ENCODE assay signal across 13 cellular contexts in the genomic region with DNA sequence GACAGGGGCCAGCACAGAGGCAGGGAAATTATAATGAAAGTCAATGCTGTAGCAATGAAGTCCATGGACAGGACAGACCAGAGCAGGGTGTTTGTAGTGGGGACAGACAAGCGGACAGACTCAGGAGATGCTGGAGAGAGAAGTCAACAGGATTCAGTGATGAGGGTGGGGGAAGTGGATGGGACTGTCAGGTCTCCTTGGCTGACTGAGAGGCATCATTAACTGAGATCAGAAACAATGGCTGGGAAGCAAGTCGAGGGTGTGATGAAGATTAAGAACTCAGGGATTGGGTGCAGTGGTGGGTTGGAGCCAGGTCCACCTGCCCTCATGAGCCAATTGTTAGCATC. TPM values are rescaled to one million over a fixed set of nuclear protein-coding genes. Genes with fewer than 3 reads are reported as not detected.
DNase-seq lines count a peak whose midpoint lies in the region; ATAC-seq and TF ChIP-seq lines count a peak whose summit lies in the region.
"Had no signal": no experiment of that assay in that cellular context is flagged by ENCODE, and none has a peak within 500 bp of the region (broad histone marks: within the 10 kb centered on the region; RNA-seq: fewer than 3 reads in every experiment).

No MANE protein-coding gene starts in this region.

- H2AFZ ChIP-seq in OCI-LY7 (ENCODE audit: low read length): no peak overlapping the region

- no peaks in the 10 kb centered on the region for H3K9me2 ChIP-seq in OCI-LY7 (ENCODE audit: insufficient read depth, low read length)

- H3K4me1 ChIP-seq in HUES6 (ENCODE audit: control insufficient read depth, insufficient read depth, low read length) (no peaks in the 10 kb centered on the region), transverse colon (no peaks in the 10 kb centered on the region), OCI-LY7 (ENCODE audit: insufficient read depth, low read length, poor library complexity, severe bottlenecking) (peaks cover under 1% of the 10 kb centered on the region)
- H3K4me1 ChIP-seq in naive thymus-derived CD4-positive, alpha-beta T cell (ENCODE audit: control insufficient read depth in 2 of 2, insufficient read depth in 2 of 2, low read length in 2 of 2): peaks cover 0 to 5% of the 10 kb centered on the region in 2 donors
- H3K4me1 ChIP-seq: prostate gland had no signal

- in situ Hi-C loops in transverse colon (cut with MboI; ENCODE audit: low pct_ligation_motif_present in 1 of 4, low pct_unique_long_range_greater_than_20kb in 1 of 4, low sequenced_read_pairs in 3 of 4): no loop called here

- intact Hi-C loops in activated CD4-positive, alpha-beta T cell treated with anti-CD3 and anti-CD28 coated beads for 36 hours (cut with DNase I, micrococcal nuclease): no loop called here
- intact Hi-C loops in transverse colon (cut with DNase I; ENCODE audit: low total_unique reads) (no loop called here), OCI-LY7 (cut with micrococcal nuclease; ENCODE audit: unreplicated experiment) (no loop called here)
- intact Hi-C loops in naive thymus-derived CD4-positive, alpha-beta T cell (cut with micrococcal nuclease): no loop called here

- H3K4me2 ChIP-seq in OCI-LY7 (ENCODE audit: low read length): no peak overlapping the region

- H3K79me2 ChIP-seq in OCI-LY7 (ENCODE audit: insufficient read depth, low read depth, low read length): no peaks in the 10 kb centered on the region

- 79% methylated on average over 2 of the region's 2 CpGs; no CpG with 5 or more reads in 1 of the 2 donors for WGBS in transverse colon (ENCODE audit: low coverage in 1 of 2), 2 donors

- H3K27me3 ChIP-seq in HUES6 (ENCODE audit: control insufficient read depth, insufficient read depth, low read length) (no peaks in the 10 kb centered on the region), transverse colon (no peaks in the 10 kb centered on the region)
- no peaks in the 10 kb centered on the region for H3K27me3 ChIP-seq in naive thymus-derived CD4-positive, alpha-beta T cell (ENCODE audit: control insufficient read depth in 2 of 2, insufficient read depth in 2 of 2, low read length in 2 of 2)
- H3K27me3 ChIP-seq: heart right ventricle had no signal

- H4K20me1 ChIP-seq in OCI-LY7 (ENCODE audit: insufficient read depth, low read length): no peaks in the 10 kb centered on the region

- peaks cover 6% of the 10 kb centered on the region for H3K36me3 ChIP-seq in HUES6 (ENCODE audit: control insufficient read depth, insufficient read depth, low read length)
- H3K36me3 ChIP-seq in transverse colon: peaks cover 0 to 29% (median 7%) of the 10 kb centered on the region in 4 donors
- H3K36me3 ChIP-seq in OCI-LY7 (ENCODE audit: insufficient read depth, low read length): no peaks in the 10 kb centered on the region
- no peaks in the 10 kb centered on the region for H3K36me3 ChIP-seq in naive thymus-derived CD4-positive, alpha-beta T cell (ENCODE audit: control insufficient read depth in 2 of 3, insufficient read depth in 3 of 3, low read length in 3 of 3)
- H3K36me3 ChIP-seq: prostate gland had no signal

- peak; percentile 14 for ATAC-seq in activated CD4-positive, alpha-beta T cell treated with anti-CD3 and anti-CD28 coated beads for 36 hours
- peak; percentile 9 for ATAC-seq in GM21528 (IDR thresholded peaks at IDR 0.05; ENCODE audit: low FRiP score, unreplicated experiment)
- peak in 1 of 2 donors; percentile 53 for ATAC-seq in natural killer cell treated with Interleukin-12 subunit alpha and Interleukin-12 subunit beta and Interleukin-15 and Interleukin-18, amount 100 ng/mL, for 72 hours
- no peak for ATAC-seq in naive thymus-derived CD4-positive, alpha-beta T cell

- H3K9me3 ChIP-seq in HUES6 (ENCODE audit: control insufficient read depth, insufficient read depth, low read depth, low read length): no peaks in the 10 kb centered on the region
- no peaks in the 10 kb centered on the region for H3K9me3 ChIP-seq in transverse colon
- H3K9me3 ChIP-seq in OCI-LY7 (ENCODE audit: low read length): no peaks in the 10 kb centered on the region
- no peaks in the 10 kb centered on the region for H3K9me3 ChIP-seq in naive thymus-derived CD4-positive, alpha-beta T cell (ENCODE audit: control insufficient read depth in 2 of 3, low read length in 3 of 3)
- H3K9me3 ChIP-seq: heart right ventricle, prostate gland had no signal

- CTCF ChIA-PET in activated CD4-positive, alpha-beta T cell treated with anti-CD3 and anti-CD28 coated beads for 36 hours (lab: Charles Lee): interaction anchor here (0.8 to 1.5 kb wide), 2 partner anchors 24 to 127 kb away, joined by 3 to 4 read pairs; no protein-coding TSS in a partner anchor
- CTCF ChIA-PET in OCI-LY7 (lab: Charles Lee; ENCODE audit: unreplicated experiment): no interaction called here
- CTCF ChIA-PET in naive thymus-derived CD4-positive, alpha-beta T cell (lab: Charles Lee): no interaction called here

- H3K4me3 ChIP-seq in HUES6 (ENCODE audit: low read depth, low read length) (no peak overlapping the region), transverse colon (no peak overlapping the region), OCI-LY7 (ENCODE audit: low read depth, low read length, poor library complexity, severe bottlenecking) (no peak overlapping the region)
- no peak overlapping the region for H3K4me3 ChIP-seq in naive thymus-derived CD4-positive, alpha-beta T cell (ENCODE audit: low read length)
- H3K4me3 ChIP-seq: heart right ventricle, prostate gland had no signal

- H3K27ac ChIP-seq in HUES6 (ENCODE audit: low read depth, low read length) (no peak overlapping the region), transverse colon (no peak overlapping the region), OCI-LY7 (ENCODE audit: low read depth, low read length, poor library complexity, severe bottlenecking) (no peak overlapping the region)
- no peak overlapping the region for H3K27ac ChIP-seq in naive thymus-derived CD4-positive, alpha-beta T cell (ENCODE audit: low read depth, low read length)
- H3K27ac ChIP-seq: heart right ventricle, prostate gland had no signal

- no peak for DNase-seq in activated CD4-positive, alpha-beta T cell treated with anti-CD3 and anti-CD28 coated beads for 36 hours
- no peak for DNase-seq in activated CD4-positive, alpha-beta T cell treated with anti-CD3 and anti-CD28 coated beads for 4 hours
- DNase-seq in natural killer cell treated with Interleukin-12 subunit alpha and Interleukin-12 subunit beta and Interleukin-15 and Interleukin-18, amount 100 ng/mL, for 72 hours (ENCODE audit: low spot score): no peak
- no peak for DNase-seq in transverse colon
- no peak for DNase-seq in OCI-LY7 (ENCODE audit: low spot score)
- DNase-seq in naive thymus-derived CD4-positive, alpha-beta T cell: no peak
- DNase-seq: DND-41, heart right ventricle, NCI-H1105, NCI-H69 had no signal

- H3K4me1 Mint-ChIP-seq in activated CD4-positive, alpha-beta T cell treated with anti-CD3 and anti-CD28 coated beads for 36 hours: peaks cover 37% of the 10 kb centered on the region
- H3K4me1 Mint-ChIP-seq in natural killer cell treated with Interleukin-12 subunit alpha and Interleukin-12 subunit beta and Interleukin-15 and Interleukin-18, amount 100 ng/mL, for 72 hours (ENCODE audit: low read depth in 2 of 2): peaks cover 64 to 73% of the 10 kb centered on the region in 2 donors
- peaks cover 2 to 69% (median 3%) of the 10 kb centered on the region in 7 donors for H3K4me1 Mint-ChIP-seq in naive thymus-derived CD4-positive, alpha-beta T cell

- H3K9ac ChIP-seq in HUES6 (ENCODE audit: low read length): peak overlapping the region; percentile 19

- no peak for TF ChIP-seq POLR2A in transverse colon (IDR thresholded peaks at IDR 0.05)

- POLR2A ChIA-PET in activated CD4-positive, alpha-beta T cell treated with anti-CD3 and anti-CD28 coated beads for 36 hours (lab: Charles Lee): interaction anchor here (1.6 kb wide), 1 partner anchor 11 kb away, joined by 8 read pairs; no protein-coding TSS in a partner anchor
- POLR2A ChIA-PET in OCI-LY7 (lab: Charles Lee): no interaction called here
- POLR2A ChIA-PET in naive thymus-derived CD4-positive, alpha-beta T cell (lab: Charles Lee): no interaction called here

- TF ChIP-seq EP300 in transverse colon (IDR thresholded peaks at IDR 0.05; ENCODE audit: low read depth): no peak

- peaks cover 32% of the 10 kb centered on the region for H3K36me3 Mint-ChIP-seq in activated CD4-positive, alpha-beta T cell treated with anti-CD3 and anti-CD28 coated beads for 36 hours (ENCODE audit: low read depth)
- H3K36me3 Mint-ChIP-seq in natural killer cell treated with Interleukin-12 subunit alpha and Interleukin-12 subunit beta and Interleukin-15 and Interleukin-18, amount 100 ng/mL, for 72 hours: peaks cover 47% of the 10 kb centered on the region
- H3K36me3 Mint-ChIP-seq in naive thymus-derived CD4-positive, alpha-beta T cell: peaks cover 9 to 51% (median 19%) of the 10 kb centered on the region in 5 donors

- H3K27me3 Mint-ChIP-seq in activated CD4-positive, alpha-beta T cell treated with anti-CD3 and anti-CD28 coated beads for 36 hours: no peaks in the 10 kb centered on the region
- H3K27me3 Mint-ChIP-seq in natural killer cell treated with Interleukin-12 subunit alpha and Interleukin-12 subunit beta and Interleukin-15 and Interleukin-18, amount 100 ng/mL, for 72 hours: no peaks in the 10 kb centered on the region
- no peaks in the 10 kb centered on the region for H3K27me3 Mint-ChIP-seq in naive thymus-derived CD4-positive, alpha-beta T cell

- H3K4me3 Mint-ChIP-seq in activated CD4-positive, alpha-beta T cell treated with anti-CD3 and anti-CD28 coated beads for 36 hours: peak overlapping the region; percentile 67
- peak overlapping the region; percentile 80 for H3K4me3 Mint-ChIP-seq in natural killer cell treated with Interleukin-12 subunit alpha and Interleukin-12 subunit beta and Interleukin-15 and Interleukin-18, amount 100 ng/mL, for 72 hours
- H3K4me3 Mint-ChIP-seq in naive thymus-derived CD4-positive, alpha-beta T cell: peak overlapping the region in 1 of 10 donors; percentile 68

- TF ChIP-seq CTCF in transverse colon (IDR thresholded peaks at IDR 0.05) (no peak), OCI-LY7 (conservative IDR thresholded peaks at IDR 0.05; ENCODE audit: low read length) (no peak)

- H3K9me3 Mint-ChIP-seq in activated CD4-positive, alpha-beta T cell treated with anti-CD3 and anti-CD28 coated beads for 36 hours (ENCODE audit: low read depth): no peaks in the 10 kb centered on the region
- H3K9me3 Mint-ChIP-seq in natural killer cell treated with Interleukin-12 subunit alpha and Interleukin-12 subunit beta and Interleukin-15 and Interleukin-18, amount 100 ng/mL, for 72 hours: no peaks in the 10 kb centered on the region
- H3K9me3 Mint-ChIP-seq in naive thymus-derived CD4-positive, alpha-beta T cell: peaks cover 0 to under 1% (median 0%) of the 10 kb centered on the region in 11 donors

- peak overlapping the region; percentile 96 for H3K27ac Mint-ChIP-seq in activated CD4-positive, alpha-beta T cell treated with anti-CD3 and anti-CD28 coated beads for 36 hours
- peak overlapping the region; percentile 94 to 98 for H3K27ac Mint-ChIP-seq in natural killer cell treated with Interleukin-12 subunit alpha and Interleukin-12 subunit beta and Interleukin-15 and Interleukin-18, amount 100 ng/mL, for 72 hours
- peak overlapping the region in 1 of 9 donors; percentile 93 for H3K27ac Mint-ChIP-seq in naive thymus-derived CD4-positive, alpha-beta T cell

- BruUV-seq in OCI-LY7 (replicated peaks; lab: Mats Ljungman, UMichigan): no TSS peak

RNA-seq across cellular contexts. Expression of a gene that starts 25.5 kb away (rescaled TPM):
- 10 to 100 TPM; 12.4 to 16.0 TPM for total RNA-seq in activated CD4-positive, alpha-beta T cell treated with anti-CD3 and anti-CD28 coated beads for 36 hours
- total RNA-seq in natural killer cell treated with Interleukin-12 subunit alpha and Interleukin-12 subunit beta and Interleukin-15 and Interleukin-18, amount 100 ng/mL, for 72 hours: 10 to 100 TPM; 40.1 to 52.7 TPM
- total RNA-seq in transverse colon (10 to 100 TPM in 3 of 4 donors, 1 to 10 TPM in 1; 1.8 to 48.7 (median 32.7) TPM), OCI-LY7 (2022) (1.8 and 3.3 TPM in 2 replicates)
- total RNA-seq in OCI-LY7 (2014; rRNA removed; shearing (Covaris generic)): not detected in 2 replicates
- total RNA-seq in naive thymus-derived CD4-positive, alpha-beta T cell: 10 to 100 TPM in 2 of 5 experiments, 1 to 10 TPM in 3; 3.3 to 35.0 (median 4.4) TPM
- 1 to 10 TPM; 1.3 to 2.8 TPM for polyA plus RNA-seq in naive thymus-derived CD4-positive, alpha-beta T cell
